Comparison of ENCODE assay signal across 9 cellular contexts in genomic region chr1:39720094-39720999, GRCh38. TPM values are rescaled to one million over a fixed set of nuclear protein-coding genes. Genes with fewer than 3 reads are reported as not detected.
DNase-seq lines count a peak whose midpoint lies in the region; ATAC-seq and TF ChIP-seq lines count a peak whose summit lies in the region.
"Had no signal": no experiment of that assay in that cellular context is flagged by ENCODE, and none has a peak within 500 bp of the region (broad histone marks: within the 10 kb centered on the region; RNA-seq: fewer than 3 reads in every experiment).

No MANE protein-coding gene starts in this region.

- no peaks in the 10 kb centered on the region for H3K36me3 ChIP-seq in SU-DHL-6 (ENCODE audit: low read length)

- no peaks in the 10 kb centered on the region for H3K4me1 Mint-ChIP-seq in osteocyte (ENCODE audit: unreplicated experiment)

- no peaks in the 10 kb centered on the region for H3K9me3 Mint-ChIP-seq in activated naive CD4-positive, alpha-beta T cell treated with anti-CD3 and anti-CD28 coated beads, Interleukin-2, amount 50 U/mL, for 72 hours
- H3K9me3 Mint-ChIP-seq in osteocyte (ENCODE audit: unreplicated experiment): no peaks in the 10 kb centered on the region

- peak; percentile 68 for TF ChIP-seq CTCF in SU-DHL-6 (IDR thresholded peaks at IDR 0.05; ENCODE audit: insufficient read depth, low read length, poor library complexity, severe bottlenecking)
- peak; percentile 51 for TF ChIP-seq CTCF in fibroblast of pulmonary artery (IDR thresholded peaks at IDR 0.05; ENCODE audit: low read length, missing control alignments)
- TF ChIP-seq CTCF in osteocyte (IDR thresholded peaks at IDR 0.05): peak; percentile 73

- H3K27ac ChIP-seq in SU-DHL-6 (ENCODE audit: low read depth, low read length): no peak overlapping the region

- H4K20me1 ChIP-seq in SU-DHL-6 (ENCODE audit: low read depth, low read length): no peaks in the 10 kb centered on the region

- H3K4me3 ChIP-seq in SU-DHL-6 (ENCODE audit: insufficient read depth, low read length, poor library complexity, severe bottlenecking) (no peak overlapping the region), fibroblast of pulmonary artery (replicated peaks; ENCODE audit: low read depth, low read length) (no peak overlapping the region)

- no peaks in the 10 kb centered on the region for H3K9me2 ChIP-seq in SU-DHL-6 (replicated peaks; ENCODE audit: insufficient read depth, low read length)

- no peaks in the 10 kb centered on the region for H3K27me3 ChIP-seq in SU-DHL-6 (ENCODE audit: low read length)

- H3F3A ChIP-seq in SU-DHL-6 (ENCODE audit: insufficient read depth): no peaks in the 10 kb centered on the region

- H3K4me3 Mint-ChIP-seq in osteocyte (ENCODE audit: unreplicated experiment): no peak overlapping the region
- H3K4me3 Mint-ChIP-seq: activated naive CD8-positive, alpha-beta T cell had no signal

- peak overlapping the region; percentile 31 for H2AFZ ChIP-seq in SU-DHL-6 (ENCODE audit: low read depth, low read length, severe bottlenecking)

- H3K9ac ChIP-seq in SU-DHL-6 (ENCODE audit: low read length): no peak overlapping the region

- ATAC-seq in activated naive CD4-positive, alpha-beta T cell treated with anti-CD3 and anti-CD28 coated beads, Interleukin-2, amount 50 U/mL, for 72 hours: peak; percentile 59 to 87
- ATAC-seq in HG02571 (IDR thresholded peaks at IDR 0.05; ENCODE audit: unreplicated experiment): no peak
- no peak for ATAC-seq in HG02798 (IDR thresholded peaks at IDR 0.05; ENCODE audit: poor library complexity, unreplicated experiment)

- no peak for DNase-seq in activated naive CD4-positive, alpha-beta T cell treated with anti-CD3 and anti-CD28 coated beads, Interleukin-2, amount 50 U/mL, for 72 hours (ENCODE audit: low spot score in 2 of 2)
- DNase-seq in activated naive CD4-positive, alpha-beta T cell treated with anti-CD3 and anti-CD28 coated beads, Interleukin-2, amount 50 U/mL, for 16 hours: no peak
- DNase-seq in NCI-H1694 treated with DMSO at 0.1 percent for 48 hours (lab: John Stamatoyannopoulos, UW) (peak; percentile 100), fibroblast of pulmonary artery (ENCODE audit: low read depth) (peak; percentile 81), osteocyte (ENCODE audit: extremely low spot score, unreplicated experiment) (no peak)

- H3K79me2 ChIP-seq in SU-DHL-6 (ENCODE audit: insufficient read depth, low read length): no peaks in the 10 kb centered on the region

- no peak overlapping the region for H3K27ac Mint-ChIP-seq in activated naive CD4-positive, alpha-beta T cell treated with anti-CD3 and anti-CD28 coated beads, Interleukin-2, amount 50 U/mL, for 72 hours
- no peak overlapping the region for H3K27ac Mint-ChIP-seq in osteocyte (ENCODE audit: unreplicated experiment)
- H3K27ac Mint-ChIP-seq: activated naive CD8-positive, alpha-beta T cell had no signal

- H3K36me3 Mint-ChIP-seq in activated naive CD4-positive, alpha-beta T cell treated with anti-CD3 and anti-CD28 coated beads, Interleukin-2, amount 50 U/mL, for 72 hours: no peaks in the 10 kb centered on the region
- no peaks in the 10 kb centered on the region for H3K36me3 Mint-ChIP-seq in osteocyte (ENCODE audit: unreplicated experiment)
- H3K36me3 Mint-ChIP-seq: activated naive CD8-positive, alpha-beta T cell had no signal

- H3K27me3 Mint-ChIP-seq in osteocyte (ENCODE audit: unreplicated experiment): peaks cover 64% of the 10 kb centered on the region

- H3K9me3 ChIP-seq in SU-DHL-6 (ENCODE audit: insufficient read depth, low read length): no peaks in the 10 kb centered on the region

- no peak overlapping the region for H3K4me2 ChIP-seq in SU-DHL-6 (ENCODE audit: low read depth, low read length, poor library complexity, severe bottlenecking)

RNA-seq across cellular contexts. Expression of gene PPIE, which starts 18.3 kb away (rescaled TPM):
- total RNA-seq in activated naive CD4-positive, alpha-beta T cell treated with anti-CD3 and anti-CD28 coated beads, Interleukin-2, amount 50 U/mL, for 72 hours: 10 to 100 TPM; 70.6 to 79.5 TPM
- 38.4 and 40.8 TPM in 2 replicates for total RNA-seq in osteocyte

RNA-seq across cellular contexts. Expression of gene HPCAL4, which starts 29.1 kb away (rescaled TPM):
- 1 to 10 TPM in 1 of 2 donors, under 1 TPM in 1; 0.18 to 4.3 TPM for total RNA-seq in activated naive CD4-positive, alpha-beta T cell treated with anti-CD3 and anti-CD28 coated beads, Interleukin-2, amount 50 U/mL, for 72 hours
- total RNA-seq in osteocyte: not detected in 2 replicates

RNA-seq across cellular contexts. Expression of gene NT5C1A, which starts 48.4 kb away (rescaled TPM):
- under 1 TPM in 1 of 2 donors, not detected in 1; 0.97 TPM for total RNA-seq in activated naive CD4-positive, alpha-beta T cell treated with anti-CD3 and anti-CD28 coated beads, Interleukin-2, amount 50 U/mL, for 72 hours
- not detected in 2 replicates for total RNA-seq in osteocyte

RNA-seq across cellular contexts. Expression of gene OXCT2, which starts 50.8 kb away (rescaled TPM):
- total RNA-seq in activated naive CD4-positive, alpha-beta T cell treated with anti-CD3 and anti-CD28 coated beads, Interleukin-2, amount 50 U/mL, for 72 hours: 1 to 10 TPM; 1.2 to 2.9 TPM
- 0.18 TPM in 1 of 2 replicates, not detected in the other for total RNA-seq in osteocyte

Comparison
In these comparisons a context has a peak if more than half of its experiments do, and no peak if none do; other contexts are left out.
1. ATAC-seq: peak in activated naive CD4-positive, alpha-beta T cell treated with anti-CD3 and anti-CD28 coated beads, Interleukin-2, amount 50 U/mL, for 72 hours (2 of 2); none in HG02571 (single experiment) and HG02798 (single experiment).
2. DNase-seq: peak in NCI-H1694 treated with DMSO at 0.1 percent for 48 hours (single experiment) and fibroblast of pulmonary artery (single experiment); none in activated naive CD4-positive, alpha-beta T cell treated with anti-CD3 and anti-CD28 coated beads, Interleukin-2, amount 50 U/mL, for 72 hours (0 of 2), activated naive CD4-positive, alpha-beta T cell treated with anti-CD3 and anti-CD28 coated beads, Interleukin-2, amount 50 U/mL, for 16 hours (single experiment) and osteocyte (single experiment).
3. Peak in every context shown above with its lines, with median percentiles within 50 percentile points of each other: CTCF ChIP-seq.